Comparison of ENCODE assay signal across 8 cellular contexts in genomic region chr16:66977341-66978113, GRCh38. TPM values are rescaled to one million over a fixed set of nuclear protein-coding genes. Genes with fewer than 3 reads are reported as not detected.
DNase-seq lines count a peak whose midpoint lies in the region; ATAC-seq, FAIRE-seq and TF ChIP-seq lines count a peak whose summit lies in the region.

No MANE protein-coding gene starts in this region.

- peak; percentile 30 for FAIRE-seq in urothelium cell line (lab: Jason Lieb, UNC)

- H3K4me3 ChIP-seq in Caco-2 (ENCODE audit: low read depth, low read length) (no peak overlapping the region), SU-DHL-6 (ENCODE audit: insufficient read depth, low read length, poor library complexity, severe bottlenecking) (no peak overlapping the region)

- H3K27me3 ChIP-seq in Caco-2 (replicated peaks; ENCODE audit: control insufficient read depth, insufficient read depth, low read length) (no peaks in the 10 kb centered on the region), SU-DHL-6 (ENCODE audit: low read length) (no peaks in the 10 kb centered on the region)

- H3K9me2 ChIP-seq in SU-DHL-6 (replicated peaks; ENCODE audit: insufficient read depth, low read length), result no peaks in the 10 kb centered on the region

- H3K4me1 ChIP-seq in Caco-2, result no peaks in the 10 kb centered on the region

- intact Hi-C loops in Caco-2 (cut with micrococcal nuclease; ENCODE audit: unreplicated experiment) (loop anchor here (1.0 to 2.0 kb wide), 5 partner anchors 23 to 208 kb away; partner anchors contain the start of gene PHAF1), Right ventricle myocardium inferior (cut with DNase I) (loop anchor here (1.0 to 10.0 kb wide), 4 partner anchors 125 to 307 kb away; no protein-coding TSS in a partner anchor)

- DNase-seq in Caco-2 (peak; percentile 89 to 95), GOT3 (lab: John Stamatoyannopoulos, UW) (peak; percentile 40), NCI-H1092 (lab: John Stamatoyannopoulos, UW) (peak; percentile 67), Right ventricle myocardium inferior (ENCODE audit: missing footprints) (peak; percentile 94), progenitor cell of endocrine pancreas (ENCODE audit: low spot score, unreplicated experiment) (peak; percentile 82), urothelium cell line (ENCODE audit: low spot score) (peak; percentile 86)
- DNase-seq in activated naive CD4-positive, alpha-beta T cell treated with anti-CD3 and anti-CD28 coated beads, Interleukin-2, amount 50 U/mL, for 16 hours, result peak; percentile 88

- POLR2A ChIA-PET in Caco-2 (lab: Charles Lee), result no interaction called here

- no peak overlapping the region for H3K4me3 Mint-ChIP-seq in Caco-2 (ENCODE audit: unreplicated experiment)
- no peak overlapping the region for H3K4me3 Mint-ChIP-seq in progenitor cell of endocrine pancreas (ENCODE audit: low read depth)

- H3K9me3 ChIP-seq in Caco-2 (no peaks in the 10 kb centered on the region), SU-DHL-6 (ENCODE audit: insufficient read depth, low read length) (no peaks in the 10 kb centered on the region)

- H3K4me2 ChIP-seq in SU-DHL-6 (ENCODE audit: low read depth, low read length, poor library complexity, severe bottlenecking), result no peak overlapping the region

- H3K36me3 ChIP-seq in Caco-2 (ENCODE audit: control insufficient read depth, insufficient read depth, low read length), result no peaks in the 10 kb centered on the region
- H3K36me3 ChIP-seq in SU-DHL-6 (ENCODE audit: low read length), result no peaks in the 10 kb centered on the region

- peaks cover 5% of the 10 kb centered on the region for H3K36me3 Mint-ChIP-seq in Caco-2 (ENCODE audit: insufficient read depth, unreplicated experiment)
- H3K36me3 Mint-ChIP-seq in progenitor cell of endocrine pancreas (ENCODE audit: insufficient read depth), result no peaks in the 10 kb centered on the region

- H3K9ac ChIP-seq in SU-DHL-6 (ENCODE audit: low read length), result no peak overlapping the region

- H3K79me2 ChIP-seq in SU-DHL-6 (ENCODE audit: insufficient read depth, low read length), result no peaks in the 10 kb centered on the region

- CTCF ChIA-PET in Caco-2 (lab: Charles Lee), result interaction anchor here (0.5 to 0.7 kb wide), 4 partner anchors 21 to 161 kb away, joined by 3 read pairs; no protein-coding TSS in a partner anchor

- no peak overlapping the region for H3K27ac ChIP-seq in SU-DHL-6 (ENCODE audit: low read depth, low read length)

- H3K27ac Mint-ChIP-seq in Caco-2 (ENCODE audit: unreplicated experiment) (no peak overlapping the region), progenitor cell of endocrine pancreas (peak overlapping the region; percentile 13)

- no peaks in the 10 kb centered on the region for H3K9me3 Mint-ChIP-seq in Caco-2 (ENCODE audit: unreplicated experiment)
- no peaks in the 10 kb centered on the region for H3K9me3 Mint-ChIP-seq in progenitor cell of endocrine pancreas (ENCODE audit: low read depth)

- no peak overlapping the region for H2AFZ ChIP-seq in SU-DHL-6 (ENCODE audit: low read depth, low read length, severe bottlenecking)

- peak; percentile 96 for ATAC-seq in Right ventricle myocardium inferior

- BruUV-seq in Caco-2 (replicated peaks; lab: Mats Ljungman, UMichigan), result no TSS peak

- H3K27me3 Mint-ChIP-seq in Caco-2 (ENCODE audit: insufficient read depth, unreplicated experiment), result no peaks in the 10 kb centered on the region
- H3K27me3 Mint-ChIP-seq in progenitor cell of endocrine pancreas, result peaks cover 17% of the 10 kb centered on the region

- no peaks in the 10 kb centered on the region for H4K20me1 ChIP-seq in SU-DHL-6 (ENCODE audit: low read depth, low read length)

- H3K4me1 Mint-ChIP-seq in Caco-2 (ENCODE audit: low read depth, unreplicated experiment), result no peaks in the 10 kb centered on the region
- no peaks in the 10 kb centered on the region for H3K4me1 Mint-ChIP-seq in progenitor cell of endocrine pancreas (ENCODE audit: low read depth)

- H3F3A ChIP-seq in SU-DHL-6 (ENCODE audit: insufficient read depth), result no peaks in the 10 kb centered on the region

- TF ChIP-seq CTCF in Caco-2 (IDR thresholded peaks at IDR 0.05; ENCODE audit: insufficient read depth in 1 of 2, low read depth in 1 of 2, low read length in 1 of 2, severe bottlenecking in 1 of 2, unreplicated experiment in 1 of 2) (peak; percentile 98 to 99), SU-DHL-6 (IDR thresholded peaks at IDR 0.05; ENCODE audit: insufficient read depth, low read length, poor library complexity, severe bottlenecking) (peak; percentile 64), progenitor cell of endocrine pancreas (IDR thresholded peaks at IDR 0.05; ENCODE audit: unreplicated experiment) (peak; percentile 97)

RNA-seq across cellular contexts. Expression of gene CES4A, which starts 10.9 kb away (rescaled TPM):
- total RNA-seq in Caco-2 (2022) (not detected in 2 replicates), Right ventricle myocardium inferior (4.6 TPM), progenitor cell of endocrine pancreas (4.6 and 5.2 TPM in 2 replicates)

RNA-seq across cellular contexts. Expression of gene CES3, which starts 16.5 kb away (rescaled TPM):
- 0.79 and 0.95 TPM in 2 replicates for total RNA-seq in Caco-2 (2022)
- total RNA-seq in Right ventricle myocardium inferior, result 0.78 TPM
- total RNA-seq in progenitor cell of endocrine pancreas, result 2.7 and 4.8 TPM in 2 replicates

RNA-seq across cellular contexts. Expression of gene CES2, which starts 42.2 kb away (rescaled TPM):
- total RNA-seq in Caco-2 (2022) (45.5 and 48.4 TPM in 2 replicates), Right ventricle myocardium inferior (126 TPM), progenitor cell of endocrine pancreas (39.2 and 43.9 TPM in 2 replicates)

RNA-seq across cellular contexts. Expression of gene CIAO2B, which starts 43.3 kb away (rescaled TPM):
- total RNA-seq in Caco-2 (2022), result 117 and 119 TPM in 2 replicates
- total RNA-seq in Right ventricle myocardium inferior, result 127 TPM
- 58.1 and 59.9 TPM in 2 replicates for total RNA-seq in progenitor cell of endocrine pancreas

RNA-seq across cellular contexts. Expression of gene CBFB, which starts 51.4 kb away (rescaled TPM):
- total RNA-seq in Caco-2 (2022), result 102 and 108 TPM in 2 replicates
- 22.0 TPM for total RNA-seq in Right ventricle myocardium inferior
- 86.6 and 87.3 TPM in 2 replicates for total RNA-seq in progenitor cell of endocrine pancreas

Comparison
In these comparisons a context has a peak if more than half of its experiments do, and no peak if none do; other contexts are left out.
1. DNase-seq: peak in every context shown above with its lines; median percentile 94 in Right ventricle myocardium inferior; 92 in Caco-2; 88 in activated naive CD4-positive, alpha-beta T cell treated with anti-CD3 and anti-CD28 coated beads, Interleukin-2, amount 50 U/mL, for 16 hours; 86 in urothelium cell line; 82 in progenitor cell of endocrine pancreas; 67 in NCI-H1092; 40 in GOT3.